1 cellular context compared by ENCODE assay signal in the genomic region with DNA sequence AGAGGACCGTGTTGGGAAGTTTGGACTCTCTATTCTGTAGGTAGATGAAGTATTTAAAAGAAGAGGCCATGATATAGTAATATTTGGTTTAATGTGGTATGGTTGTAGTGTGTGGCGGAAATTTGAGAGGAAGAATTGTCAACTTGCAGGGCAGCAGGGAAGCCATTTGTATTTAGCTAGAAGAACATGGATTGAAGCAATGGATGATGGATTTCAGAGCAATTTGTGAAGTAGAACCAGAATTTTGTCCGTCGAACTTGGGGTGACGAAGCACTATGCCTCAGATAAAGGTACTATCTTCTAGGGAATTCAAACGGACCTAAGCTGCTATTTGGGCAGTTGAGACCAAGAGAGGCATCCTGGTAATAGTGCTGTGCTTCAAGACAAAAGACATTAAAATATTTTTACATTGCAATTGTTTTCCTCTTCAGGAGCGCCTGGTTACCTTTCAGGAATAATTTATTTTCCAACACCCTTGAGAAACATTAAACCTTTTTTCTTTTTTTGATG.
TF ChIP-seq lines count a peak whose summit lies in the region.

No MANE protein-coding gene starts in this region.

TF ChIP-seq in H1, 55 proteins besides CTCF, POLR2A, EP300 and RAD21 (continued from another document):
- TF ChIP-seq ASH2L (IDR thresholded peaks at IDR 0.05; ENCODE audit: low read length) (no peak), PHF8 (conservative IDR thresholded peaks at IDR 0.05; ENCODE audit: low read depth, low read length) (no peak), KDM4A (IDR thresholded peaks at IDR 0.05; ENCODE audit: low read depth, low read length, severe bottlenecking) (peak; percentile 23), SRF (IDR thresholded peaks at IDR 0.05; ENCODE audit: low read depth, low read length) (no peak)
- TF ChIP-seq, protein P1, sequence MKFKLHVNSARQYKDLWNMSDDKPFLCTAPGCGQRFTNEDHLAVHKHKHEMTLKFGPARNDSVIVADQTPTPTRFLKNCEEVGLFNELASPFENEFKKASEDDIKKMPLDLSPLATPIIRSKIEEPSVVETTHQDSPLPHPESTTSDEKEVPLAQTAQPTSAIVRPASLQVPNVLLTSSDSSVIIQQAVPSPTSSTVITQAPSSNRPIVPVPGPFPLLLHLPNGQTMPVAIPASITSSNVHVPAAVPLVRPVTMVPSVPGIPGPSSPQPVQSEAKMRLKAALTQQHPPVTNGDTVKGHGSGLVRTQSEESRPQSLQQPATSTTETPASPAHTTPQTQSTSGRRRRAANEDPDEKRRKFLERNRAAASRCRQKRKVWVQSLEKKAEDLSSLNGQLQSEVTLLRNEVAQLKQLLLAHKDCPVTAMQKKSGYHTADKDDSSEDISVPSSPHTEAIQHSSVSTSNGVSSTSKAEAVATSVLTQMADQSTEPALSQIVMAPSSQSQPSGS (IDR thresholded peaks at IDR 0.05; ENCODE audit: low read length): peak; percentile 12; the same call in 1 of the 2 replicates
